In genomic region chr10:131786756-131787605, GRCh38 we compare ENCODE assay signal across 8 cellular contexts.
DNase-seq lines count a peak whose midpoint lies in the region; FAIRE-seq and TF ChIP-seq lines count a peak whose summit lies in the region.

No MANE protein-coding gene starts in this region.

- POLR2A ChIA-PET in activated CD4-positive, alpha-beta memory T cell treated with anti-CD3 and anti-CD28 coated beads for 36 hours (lab: Charles Lee), result no interaction called here

- H3K4me1 Mint-ChIP-seq in activated CD4-positive, alpha-beta memory T cell treated with anti-CD3 and anti-CD28 coated beads for 36 hours (ENCODE audit: low read depth), result no peaks in the 10 kb centered on the region

- peak; percentile 47 for DNase-seq in NCI-H1436 (lab: John Stamatoyannopoulos, UW)
- no peak for DNase-seq in NCI-H1436 treated with DMSO at 0.1 percent for 48 hours (lab: John Stamatoyannopoulos, UW)
- DNase-seq in LHCN-M2 (ENCODE audit: low read depth), result peak; percentile 17
- peak; percentile 36 for DNase-seq in activated CD4-positive, alpha-beta memory T cell treated with anti-CD3 and anti-CD28 coated beads for 36 hours
- DNase-seq in glomerular endothelial cell (ENCODE audit: extremely low read depth, low read depth, low spot score), result peak; percentile 2
- peak; percentile 57 for DNase-seq in stimulated activated CD4-positive, alpha-beta T cell treated with anti-CD3 and anti-CD28 coated beads, Interleukin-15, amount 100 ng/mL, for 24 hours
- DNase-seq in GM12892 (ENCODE audit: insufficient read length), result no peak
- DNase-seq in activated effector memory CD4-positive, alpha-beta T cell treated with Interleukin-2 at 50 U/mL for 16 hours, result no peak

- H3K9me3 Mint-ChIP-seq in activated CD4-positive, alpha-beta memory T cell treated with anti-CD3 and anti-CD28 coated beads for 36 hours, result peaks cover 11% of the 10 kb centered on the region

- H3K4me3 Mint-ChIP-seq in activated CD4-positive, alpha-beta memory T cell treated with anti-CD3 and anti-CD28 coated beads for 36 hours, result no peak overlapping the region

- CTCF ChIA-PET in activated CD4-positive, alpha-beta memory T cell treated with anti-CD3 and anti-CD28 coated beads for 36 hours (lab: Charles Lee), result interaction anchor here (0.7 kb wide), 1 partner anchor 666 kb away, joined by 3 read pairs; no protein-coding TSS in a partner anchor

- FAIRE-seq in GM12892 (lab: Jason Lieb, UNC), result no peak

- H3K36me3 Mint-ChIP-seq in activated CD4-positive, alpha-beta memory T cell treated with anti-CD3 and anti-CD28 coated beads for 36 hours, result no peaks in the 10 kb centered on the region

- intact Hi-C loops in activated CD4-positive, alpha-beta memory T cell treated with anti-CD3 and anti-CD28 coated beads for 36 hours (cut with micrococcal nuclease), result loop anchor here (5.0 kb wide), 2 partner anchors 225 to 335 kb away; no protein-coding TSS in a partner anchor

- H3K27ac Mint-ChIP-seq in activated CD4-positive, alpha-beta memory T cell treated with anti-CD3 and anti-CD28 coated beads for 36 hours, result no peak overlapping the region

- peaks cover 14% of the 10 kb centered on the region for H3K27me3 Mint-ChIP-seq in activated CD4-positive, alpha-beta memory T cell treated with anti-CD3 and anti-CD28 coated beads for 36 hours

- TF ChIP-seq POLR2A in GM12892 (IDR thresholded peaks at IDR 0.05; ENCODE audit: low read depth, low read length), result no peak

Comparison
In these comparisons a context has a peak if more than half of its experiments do, and no peak if none do; other contexts are left out.
1. DNase-seq: peak in NCI-H1436 (single experiment), LHCN-M2 (single experiment), activated CD4-positive, alpha-beta memory T cell treated with anti-CD3 and anti-CD28 coated beads for 36 hours (single experiment), glomerular endothelial cell (single experiment) and stimulated activated CD4-positive, alpha-beta T cell treated with anti-CD3 and anti-CD28 coated beads, Interleukin-15, amount 100 ng/mL, for 24 hours (single experiment); none in NCI-H1436 treated with DMSO at 0.1 percent for 48 hours (single experiment), GM12892 (single experiment) and activated effector memory CD4-positive, alpha-beta T cell treated with Interleukin-2 at 50 U/mL for 16 hours (single experiment).